ENCODE assay signal across 8 cellular contexts in the genomic region with DNA sequence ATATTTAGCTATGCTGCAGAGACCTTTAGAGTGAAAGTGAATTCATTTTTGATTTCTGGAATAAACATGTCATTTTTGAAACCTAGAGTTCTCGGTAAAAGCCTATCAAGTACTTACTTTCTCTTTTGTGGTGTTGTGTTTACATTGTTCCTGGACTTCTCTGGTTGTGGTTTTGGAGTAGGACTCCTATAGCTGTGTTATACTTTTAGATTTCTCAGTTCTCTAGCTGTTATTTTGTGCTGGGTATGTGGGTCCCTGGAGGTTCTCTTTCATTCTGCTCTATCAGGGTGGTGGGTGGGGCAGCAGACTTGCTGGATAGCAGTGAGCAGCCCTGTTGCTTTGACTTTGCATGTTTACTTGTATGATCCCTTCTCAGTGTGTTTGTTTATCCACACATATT. TPM values are rescaled to one million over a fixed set of nuclear protein-coding genes. Genes with fewer than 3 reads are reported as not detected.
A peak's percentile ranks its signal among the peaks of the same experiment; 100 is the strongest.
DNase-seq lines count a peak whose midpoint lies in the region; ATAC-seq and TF ChIP-seq lines count a peak whose summit lies in the region.

No MANE protein-coding gene starts in this region.

- TF ChIP-seq CTCF in WI38 (IDR thresholded peaks at IDR 0.05; ENCODE audit: low read depth, low read length) (no peak), lung (IDR thresholded peaks at IDR 0.05; ENCODE audit: control extremely low read depth, extremely low read depth) (no peak), A673 (conservative IDR thresholded peaks at IDR 0.05; ENCODE audit: low read depth, low read length) (no peak)

- BruUV-seq in A673 (replicated peaks; lab: Mats Ljungman, UMichigan): no TSS peak

- no peak overlapping the region for H3K27ac ChIP-seq in lung (ENCODE audit: low read depth in 1 of 2, low read length in 1 of 2)
- no peak overlapping the region for H3K27ac ChIP-seq in A673 (ENCODE audit: low read depth, low read length, poor library complexity, severe bottlenecking)

- ATAC-seq in GM18517 (IDR thresholded peaks at IDR 0.05; ENCODE audit: unreplicated experiment) (peak; percentile 90), HG03045 (IDR thresholded peaks at IDR 0.05; ENCODE audit: unreplicated experiment) (peak; percentile 68), lung (ENCODE audit: insufficient read depth, low FRiP score) (peak; percentile 11)

- 3 to 5% methylated on average over 1 of the region's 1 CpG for WGBS in lung, 2 donors

- DNase-seq in A172 (ENCODE audit: low spot score) (peak; percentile 5), lung (ENCODE audit: low spot score) (no peak), NCI-H1694 treated with DMSO at 0.1 percent for 48 hours (lab: John Stamatoyannopoulos, UW) (no peak), A673 (ENCODE audit: low spot score) (no peak), AML-193 (lab: John Stamatoyannopoulos, UW) (no peak)

- H3K36me3 ChIP-seq in lung (ENCODE audit: control insufficient read depth in 2 of 2, insufficient read depth in 2 of 2, low read length in 2 of 2): peaks cover 4 to 7% of the 10 kb centered on the region in 2 donors
- H3K36me3 ChIP-seq in A673 (ENCODE audit: insufficient read depth, low read length, poor library complexity, severe bottlenecking): no peaks in the 10 kb centered on the region

- POLR2A ChIA-PET in A673 (lab: Charles Lee; ENCODE audit: low non-redundant PET): no interaction called here

- CTCF ChIA-PET in A673 (lab: Charles Lee): no interaction called here

- intact Hi-C loops in A673 (cut with micrococcal nuclease; ENCODE audit: unreplicated experiment): no loop called here

- H3K4me1 ChIP-seq in lung (ENCODE audit: control insufficient read depth in 2 of 2, insufficient read depth in 2 of 2, low read length in 2 of 2): no peaks in the 10 kb centered on the region
- H3K4me1 ChIP-seq in A673 (ENCODE audit: insufficient read depth, low read length, poor library complexity, severe bottlenecking): peaks cover 7% of the 10 kb centered on the region

- H3K27me3 ChIP-seq in lung (ENCODE audit: control insufficient read depth, insufficient read depth) (no peaks in the 10 kb centered on the region), A673 (replicated peaks; ENCODE audit: insufficient read depth, low read depth, low read length, poor library complexity) (no peaks in the 10 kb centered on the region)

- H3K9me3 ChIP-seq in lung (ENCODE audit: control insufficient read depth in 2 of 2, insufficient read depth in 1 of 2, low read length in 1 of 2) (no peaks in the 10 kb centered on the region), A673 (ENCODE audit: low read depth, low read length, poor library complexity, severe bottlenecking) (no peaks in the 10 kb centered on the region)

- H3K4me3 ChIP-seq in WI38 (ENCODE audit: low read depth, low read length) (peak overlapping the region; percentile 29), lung (no peak overlapping the region), A673 (ENCODE audit: low read depth, low read length, poor library complexity, severe bottlenecking) (no peak overlapping the region)

RNA-seq across cellular contexts. Expression of a gene that starts 25.6 kb away (rescaled TPM):
- 72.3 and 98.6 TPM in 2 replicates for total RNA-seq in A172 (2014; rRNA removed; shearing (Covaris generic))
- total RNA-seq in lung: 100 to 1,000 TPM; 135 to 257 TPM
- 100 to 1,000 TPM; 164 to 186 TPM for polyA plus RNA-seq in lung
- 104 and 137 TPM in 2 replicates for total RNA-seq in A673 (2021)

Comparison
In these comparisons a context has a peak if more than half of its experiments do, and no peak if none do; other contexts are left out.
1. ATAC-seq: peak in every context shown above with its lines; median percentile 90 in GM18517; 68 in HG03045; 11 in lung.